Comparison of ENCODE assay signal across 8 cellular contexts in genomic region chr14:35825968-35826217, GRCh38. TPM values are rescaled to one million over a fixed set of nuclear protein-coding genes. Genes with fewer than 3 reads are reported as not detected.
DNase-seq lines count a peak whose midpoint lies in the region; ATAC-seq and TF ChIP-seq lines count a peak whose summit lies in the region.

No MANE protein-coding gene starts in this region.

- no peak overlapping the region for H3K14ac ChIP-seq in IMR-90 (replicated peaks; ENCODE audit: low read depth, low read length)

- no peak for TF ChIP-seq RAD21 in IMR-90 (IDR thresholded peaks at IDR 0.05; ENCODE audit: low read length)

- no peak for ATAC-seq in IMR-90 (ENCODE audit: low read depth)
- no peak for ATAC-seq in GM19328 (IDR thresholded peaks at IDR 0.05; ENCODE audit: unreplicated experiment)
- ATAC-seq in HG02973 (IDR thresholded peaks at IDR 0.05; ENCODE audit: unreplicated experiment): no peak

- H4K20me1 ChIP-seq in IMR-90 (ENCODE audit: insufficient read depth, low read length): no peaks in the 10 kb centered on the region

- H3K56ac ChIP-seq in IMR-90 (ENCODE audit: extremely low read depth, insufficient read depth, low read length): peak overlapping the region; percentile 74; the same call in 1 of the 2 replicates

- H3K27me3 ChIP-seq in ACC112 (ENCODE audit: insufficient read depth, low read length) (no peaks in the 10 kb centered on the region), IMR-90 (ENCODE audit: control insufficient read depth, insufficient read depth, low read length) (no peaks in the 10 kb centered on the region), muscle layer of duodenum (ENCODE audit: low read depth, low read length) (no peaks in the 10 kb centered on the region)

- peak overlapping the region; percentile 97 for H3K27ac Mint-ChIP-seq in chondrocyte (ENCODE audit: unreplicated experiment)

- no peak overlapping the region for H2BK120ac ChIP-seq in IMR-90 (ENCODE audit: low read depth, low read length)

- H3K79me1 ChIP-seq in IMR-90 (ENCODE audit: low read depth in 1 of 2, low read length in 2 of 2): peaks cover 7 to 20% of the 10 kb centered on the region in 2 experiments

- H3K4ac ChIP-seq in IMR-90 (ENCODE audit: low read depth, low read length): no peak overlapping the region

- in situ Hi-C loops in IMR-90 (cut with MboI; ENCODE audit: low sequenced_read_pairs): no loop called here

- peak overlapping the region; percentile 68; the same call in 1 of the 2 replicates for H3K4me2 ChIP-seq in IMR-90 (ENCODE audit: low read depth, low read length)

- H4K8ac ChIP-seq in IMR-90 (ENCODE audit: low read depth in 2 of 2, low read length in 2 of 2): peak overlapping the region in 1 of 2 experiments; percentile 73; a peak in 2 of 4 replicates

- no TSS peak for BruUV-seq in IMR-90 (replicated peaks; lab: Mats Ljungman, UMichigan)

- CTCF ChIA-PET in IMR-90 (lab: Yijun Ruan, JAX): interaction anchor here (0.6 to 1.1 kb wide), 5 partner anchors 11 to 1408 kb away, joined by 3 to 4 read pairs (median 3); no protein-coding TSS in a partner anchor

- dilution Hi-C loops in IMR-90 (cut with HindIII; ENCODE audit: low sequenced_read_pairs, unreplicated experiment): no loop called here

- H4K5ac ChIP-seq in IMR-90 (ENCODE audit: low read depth, low read length): no peak overlapping the region

- no peak overlapping the region for H3K18ac ChIP-seq in IMR-90 (ENCODE audit: low read depth, low read length)

- H2AK5ac ChIP-seq in IMR-90 (ENCODE audit: low read depth, low read length): no peak overlapping the region

- H3K4me3 Mint-ChIP-seq in chondrocyte (ENCODE audit: unreplicated experiment): peak overlapping the region; percentile 89

- H2BK20ac ChIP-seq in IMR-90 (ENCODE audit: low read depth, low read length): no peak overlapping the region

- WGBS in IMR-90 (ENCODE audit: extremely low coverage in 2 of 2, insufficient read length in 1 of 2), 2 experiments: 0% methylated on average over 2 of the region's 6 CpGs; no CpG with 5 or more reads in 1 of the 2 experiments

- no peak overlapping the region for H2BK5ac ChIP-seq in IMR-90 (ENCODE audit: low read depth, low read length, poor library complexity, severe bottlenecking)

- peaks cover 8% of the 10 kb centered on the region for H3K79me2 ChIP-seq in ACC112 (ENCODE audit: control insufficient read depth, insufficient read depth, low read length, unreplicated experiment)

- POLR2A ChIA-PET in IMR-90 (lab: Charles Lee; ENCODE audit: unreplicated experiment): interaction anchor here (0.6 kb wide), 1 partner anchor 398 kb away, joined by 3 read pairs; no protein-coding TSS in a partner anchor

- peaks cover 4% of the 10 kb centered on the region for H3K27me3 Mint-ChIP-seq in chondrocyte (ENCODE audit: low read depth)

- H3K23ac ChIP-seq in IMR-90 (ENCODE audit: low read depth, low read length): no peak overlapping the region

- H3K9me1 ChIP-seq in IMR-90 (ENCODE audit: insufficient read depth, low read length): peaks cover 3% of the 10 kb centered on the region

- H3K4me3 ChIP-seq in ACC112 (ENCODE audit: low read depth, low read length): peak overlapping the region; percentile 93
- H3K4me3 ChIP-seq in IMR-90 (ENCODE audit: insufficient read depth, low read depth, low read length): peak overlapping the region; percentile 44; the same call in 1 of the 2 replicates
- peak overlapping the region; percentile 71 to 84 for H3K4me3 ChIP-seq in muscle layer of duodenum (ENCODE audit: low read depth in 1 of 2, low read length in 2 of 2)

- H3K9me3 Mint-ChIP-seq in chondrocyte (ENCODE audit: low read depth): no peaks in the 10 kb centered on the region

- H3K4me1 ChIP-seq in ACC112 (ENCODE audit: control insufficient read depth, insufficient read depth, low read length, unreplicated experiment) (peaks cover 13% of the 10 kb centered on the region), IMR-90 (ENCODE audit: control insufficient read depth, insufficient read depth, low read length) (no peaks in the 10 kb centered on the region), muscle layer of duodenum (ENCODE audit: control insufficient read depth in 1 of 2, insufficient read depth in 2 of 2, low read length in 2 of 2) (peaks cover 0 to 5% of the 10 kb centered on the region in 2 donors)

- TF ChIP-seq POLR2A in IMR-90 (IDR thresholded peaks at IDR 0.05; ENCODE audit: low read depth, low read length): no peak

- no peak overlapping the region for H4K91ac ChIP-seq in IMR-90 (ENCODE audit: insufficient read depth, low read depth, low read length)

- no peaks in the 10 kb centered on the region for H3K36me3 Mint-ChIP-seq in chondrocyte (ENCODE audit: low read depth)

- peak overlapping the region; percentile 61; the same call in 1 of the 2 replicates for H3K9ac ChIP-seq in IMR-90 (ENCODE audit: low read depth, low read length)

- TF ChIP-seq CTCF in IMR-90 (conservative IDR thresholded peaks at IDR 0.05; ENCODE audit: low read depth, low read length): no peak
- TF ChIP-seq CTCF in chondrocyte (IDR thresholded peaks at IDR 0.05): no peak

- H3K27ac ChIP-seq in ACC112 (ENCODE audit: low read depth, low read length) (peak overlapping the region; percentile 42), IMR-90 (ENCODE audit: insufficient read depth, low read length) (no peak overlapping the region), muscle layer of duodenum (ENCODE audit: low read length) (peak overlapping the region; percentile 92)

- no peak overlapping the region for H2AK9ac ChIP-seq in IMR-90 (replicated peaks; ENCODE audit: low read depth, low read length, poor library complexity)

- H2AFZ ChIP-seq in ACC112 (ENCODE audit: low read length, unreplicated experiment) (peak overlapping the region; percentile 67), IMR-90 (replicated peaks; ENCODE audit: low read length, poor library complexity) (peak overlapping the region; percentile 98)

- no peak for DNase-seq in IMR-90
- no peak for DNase-seq in chondrocyte (ENCODE audit: low spot score)
- no peak for DNase-seq in AG20443 (ENCODE audit: low spot score)
- no peak for DNase-seq in NCI-H146 (lab: John Stamatoyannopoulos, UW)

- H3K36me3 ChIP-seq in ACC112 (ENCODE audit: insufficient read depth, low read length) (no peaks in the 10 kb centered on the region), IMR-90 (ENCODE audit: control insufficient read depth, insufficient read depth, low read length) (no peaks in the 10 kb centered on the region), muscle layer of duodenum (ENCODE audit: control insufficient read depth in 1 of 2, insufficient read depth in 2 of 2, low read length in 2 of 2) (no peaks in the 10 kb centered on the region)

- H3K9me3 ChIP-seq in IMR-90 (ENCODE audit: control insufficient read depth, insufficient read depth, low read length): no peaks in the 10 kb centered on the region
- no peaks in the 10 kb centered on the region for H3K9me3 ChIP-seq in muscle layer of duodenum (ENCODE audit: control insufficient read depth in 1 of 2, low read length in 2 of 2)

- H3K4me1 Mint-ChIP-seq in chondrocyte (ENCODE audit: low read depth): peaks cover 26% of the 10 kb centered on the region

- intact Hi-C loops in IMR-90 (cut with micrococcal nuclease): loop anchor here (5.0 kb wide), 1 partner anchor 266 kb away; no protein-coding TSS in a partner anchor

- H2BK15ac ChIP-seq in IMR-90 (ENCODE audit: low read depth, low read length): no peak overlapping the region

TF ChIP-seq in IMR-90, 13 proteins besides CTCF, POLR2A, EP300 and RAD21:
- TF ChIP-seq FOS (IDR thresholded peaks at IDR 0.05; ENCODE audit: low read depth, low read length): no peak
- peak; percentile 61; the same call in 1 of the 2 replicates for TF ChIP-seq MXI1 (IDR thresholded peaks at IDR 0.05; ENCODE audit: borderline replicate concordance, low read depth, low read length)

RNA-seq across cellular contexts. Expression of gene BRMS1L, which starts 0.2 kb away (rescaled TPM):
- 1.8 and 5.0 TPM in 2 replicates for total RNA-seq in IMR-90 (2012; rRNA removed)
- polyA plus RNA-seq in IMR-90 (2012; rRNA removed): 3.2 and 6.2 TPM in 2 replicates
- 0.96 and 7.3 TPM in 2 replicates for polyA plus RNA-seq in IMR-90 (2012; cell fraction: cytosol; rRNA removed)
- 0.29 and 21.1 TPM in 2 replicates for polyA plus RNA-seq in IMR-90 (2012; cell fraction: nucleus; rRNA removed; ENCODE audit: low replicate concordance)
- 9.5 to 13.1 TPM (median 10.4 TPM) in 3 replicates for total RNA-seq in chondrocyte

RNA-seq across cellular contexts. Expression of gene RALGAPA1, which starts 16.8 kb away (rescaled TPM):
- 22.5 and 25.6 TPM in 2 replicates for total RNA-seq in IMR-90 (2012; rRNA removed)
- polyA plus RNA-seq in IMR-90 (2012; rRNA removed): 3.4 and 5.1 TPM in 2 replicates
- polyA plus RNA-seq in IMR-90 (2012; cell fraction: cytosol; rRNA removed): 0.82 and 0.96 TPM in 2 replicates
- polyA plus RNA-seq in IMR-90 (2012; cell fraction: nucleus; rRNA removed; ENCODE audit: low replicate concordance): 1.9 and 16.0 TPM in 2 replicates
- total RNA-seq in chondrocyte: 32.6 to 42.6 TPM (median 33.2 TPM) in 3 replicates
